In genomic region chr16:86700396-86700945, GRCh38 we compare ENCODE assay signal across 9 cellular contexts.
"Had no signal": no experiment of that assay in that cellular context is flagged by ENCODE, and none has a peak within 500 bp of the region (broad histone marks: within the 10 kb centered on the region; RNA-seq: fewer than 3 reads in every experiment).

No MANE protein-coding gene starts in this region.

- H3K4me3 ChIP-seq: GM23248 had no signal

- H3K4me3 Mint-ChIP-seq: H9, IgD-negative memory B cell had no signal

- DNase-seq: GM23248, GOT3, H9, HCEC 1CT, KBM-7 had no signal

- FAIRE-seq: H54, HTR-8/SVneo had no signal

- H3K4me1 Mint-ChIP-seq: IgD-negative memory B cell had no signal

- H3K9me3 Mint-ChIP-seq: IgD-negative memory B cell had no signal

- H3K27ac ChIP-seq: GM23248, KMS-11 had no signal

- H3K27ac Mint-ChIP-seq: IgD-negative memory B cell had no signal

- H3K36me3 Mint-ChIP-seq: IgD-negative memory B cell had no signal

- H2AFZ ChIP-seq: GM23248 had no signal

- H3K4me2 ChIP-seq: KMS-11 had no signal

- H3K9ac ChIP-seq: GM23248, KMS-11 had no signal
